ENCODE assay signal across 28 cellular contexts in the genomic region with DNA sequence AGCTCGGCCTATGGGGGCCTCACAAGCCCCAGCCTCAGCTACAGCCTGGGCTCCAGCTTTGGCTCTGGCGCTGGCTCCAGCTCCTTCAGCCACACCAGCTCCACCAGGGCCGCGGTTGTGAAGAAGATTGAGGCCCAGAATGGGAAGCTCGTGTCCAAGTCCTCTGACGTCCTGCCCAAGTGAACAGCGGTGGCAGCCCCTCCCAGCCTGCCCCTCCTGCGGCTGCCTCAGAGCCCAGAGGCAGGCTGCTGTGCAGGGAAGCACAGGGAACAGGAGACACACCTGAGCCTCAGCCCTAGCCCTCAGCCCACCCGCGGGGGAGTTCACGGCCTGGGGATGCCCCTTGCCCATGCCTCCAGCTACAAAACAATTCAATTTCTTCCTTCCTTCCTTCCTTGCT.
"Had no signal": no experiment of that assay in that cellular context is flagged by ENCODE, and none has a peak within 500 bp of the region (broad histone marks: within the 10 kb centered on the region; RNA-seq: fewer than 3 reads in every experiment).

No MANE protein-coding gene starts in this region.

- H3K4me3 ChIP-seq: stomach, suprapubic skin, testis, thoracic aorta, thyroid gland, tibial artery, tibial nerve, transverse colon, upper lobe of left lung, upper lobe of right lung, uterus, vagina had no signal

- H3K27me3 Mint-ChIP-seq: stimulated activated memory B cell treated with anti-CD40 and anti-IgM and Interleukin-4, amounts not matched to agents 10 μg/mL and 1 μg/mL and 100 μg/mL, for 72 hours; stimulated activated naive CD8-positive, alpha-beta T cell treated with anti-CD3 and anti-CD28 coated beads, Interleukin-15, amount 100 ng/mL, for 72 hours; type B pancreatic cell had no signal

- H3K4me1 ChIP-seq: stomach, suprapubic skin, testis, thyroid gland, tibial artery, tibial nerve, transverse colon, upper lobe of left lung, upper lobe of right lung, uterus, vagina had no signal

- H3K27ac ChIP-seq: stomach, suprapubic skin, testis, thoracic aorta, thyroid gland, tibial artery, tibial nerve, transverse colon, upper lobe of left lung, upper lobe of right lung, uterus, vagina had no signal

- H3K4me1 Mint-ChIP-seq: stimulated activated effector memory CD8-positive, alpha-beta T cell treated with anti-CD3 and anti-CD28 coated beads, Interleukin-12 subunit alpha, Interleukin-12 subunit beta, amount 100 ng/mL, for 72 hours; stimulated activated memory B cell treated with anti-CD40 and anti-IgM and Interleukin-4, amounts not matched to agents 10 μg/mL and 1 μg/mL and 100 μg/mL, for 72 hours; stimulated activated naive B cell treated with anti-CD40 and anti-IgM and Interleukin-4, amounts not matched to agents 10 μg/mL and 1 μg/mL and 100 μg/mL, for 72 hours; stimulated activated naive CD8-positive, alpha-beta T cell treated with anti-CD3 and anti-CD28 coated beads, Interleukin-15, amount 100 ng/mL, for 72 hours had no signal

- DNase-seq: stimulated activated CD4-positive, alpha-beta T cell treated with anti-CD3 and anti-CD28 coated beads, Interleukin-2, amount 100 ng/mL, for 48 hours; stimulated activated CD4-positive, alpha-beta T cell treated with anti-CD3 and anti-CD28 coated beads, Interleukin-4, amount 100 ng/mL, for 1 hour; stimulated activated CD4-positive, alpha-beta T cell treated with anti-CD3 and anti-CD28 coated beads, Interleukin-4, amount 100 ng/mL, for 24 hours; stimulated activated CD4-positive, alpha-beta T cell treated with anti-CD3 and anti-CD28 coated beads, Interleukin-4, amount 100 ng/mL, for 4 hours; stimulated activated CD8-positive, alpha-beta memory T cell treated with anti-CD3 and anti-CD28 coated beads, Interleukin-4, amount 100 ng/mL, for 48 hours; stimulated activated naive B cell treated with anti-CD40 and anti-IgM and Interleukin-4, amounts not matched to agents 10 μg/mL and 1 μg/mL and 100 μg/mL, for 72 hours; stimulated activated naive CD4-positive, alpha-beta T cell; stimulated activated naive CD4-positive, alpha-beta T cell treated with Interleukin-2 at 50 U/mL for 16 hours; stimulated activated naive CD8-positive, alpha-beta T cell treated with anti-CD3 and anti-CD28 coated beads, Interleukin-15, amount 100 ng/mL, for 72 hours; stimulated activated naive CD8-positive, alpha-beta T cell treated with anti-CD3 and anti-CD28 coated beads, Interleukin-15, Interleukin-2, amounts not matched to agents 100 U/mL and 50 U/mL, for 24 hours; stomach; substantia nigra; testis; thyroid gland; tibial artery; transverse colon; trophoblast cell; upper lobe of right lung; uterus had no signal

- ATAC-seq: stimulated activated effector memory CD8-positive, alpha-beta T cell treated with anti-CD3 and anti-CD28 coated beads, Interleukin-12 subunit alpha, Interleukin-12 subunit beta, amount 100 ng/mL, for 72 hours; stimulated activated memory B cell treated with anti-CD40 and anti-IgM and Interleukin-4, amounts not matched to agents 10 μg/mL and 1 μg/mL and 100 μg/mL, for 72 hours; stimulated activated naive B cell treated with anti-CD40 and anti-IgM and Interleukin-4, amounts not matched to agents 10 μg/mL and 1 μg/mL and 100 μg/mL, for 72 hours; stimulated activated naive CD8-positive, alpha-beta T cell treated with anti-CD3 and anti-CD28 coated beads, Interleukin-15, amount 100 ng/mL, for 72 hours; stimulated activated naive CD8-positive, alpha-beta T cell treated with anti-CD3 and anti-CD28 coated beads, Interleukin-15, Interleukin-2, amounts not matched to agents 100 U/mL and 50 U/mL, for 24 hours; upper lobe of right lung had no signal

- H3K9me3 ChIP-seq: suprapubic skin, testis, thoracic aorta, thyroid gland, transverse colon, upper lobe of right lung, uterus had no signal

- H3K4me3 Mint-ChIP-seq: stimulated activated effector memory CD8-positive, alpha-beta T cell treated with anti-CD3 and anti-CD28 coated beads, Interleukin-12 subunit alpha, Interleukin-12 subunit beta, amount 100 ng/mL, for 72 hours; stimulated activated memory B cell treated with anti-CD40 and anti-IgM and Interleukin-4, amounts not matched to agents 10 μg/mL and 1 μg/mL and 100 μg/mL, for 72 hours; stimulated activated naive B cell treated with anti-CD40 and anti-IgM and Interleukin-4, amounts not matched to agents 10 μg/mL and 1 μg/mL and 100 μg/mL, for 72 hours; stimulated activated naive CD8-positive, alpha-beta T cell treated with anti-CD3 and anti-CD28 coated beads, Interleukin-15, amount 100 ng/mL, for 72 hours; stimulated activated naive CD8-positive, alpha-beta T cell treated with anti-CD3 and anti-CD28 coated beads, Interleukin-15, Interleukin-2, amounts not matched to agents 100 ng/mL and 50 ng/mL, for 24 hours; type B pancreatic cell had no signal

- H3K36me3 ChIP-seq: stomach, suprapubic skin, thoracic aorta, thyroid gland, tibial artery, tibial nerve, transverse colon, upper lobe of left lung, upper lobe of right lung, uterus, vagina had no signal

- H3K27ac Mint-ChIP-seq: stimulated activated effector memory CD8-positive, alpha-beta T cell treated with anti-CD3 and anti-CD28 coated beads, Interleukin-12 subunit alpha, Interleukin-12 subunit beta, amount 100 ng/mL, for 72 hours; stimulated activated memory B cell treated with anti-CD40 and anti-IgM and Interleukin-4, amounts not matched to agents 10 μg/mL and 1 μg/mL and 100 μg/mL, for 72 hours; stimulated activated naive B cell treated with anti-CD40 and anti-IgM and Interleukin-4, amounts not matched to agents 10 μg/mL and 1 μg/mL and 100 μg/mL, for 72 hours; stimulated activated naive CD8-positive, alpha-beta T cell treated with anti-CD3 and anti-CD28 coated beads, Interleukin-15, amount 100 ng/mL, for 72 hours; stimulated activated naive CD8-positive, alpha-beta T cell treated with anti-CD3 and anti-CD28 coated beads, Interleukin-15, Interleukin-2, amounts not matched to agents 100 ng/mL and 50 ng/mL, for 24 hours; type B pancreatic cell had no signal

- H3K27me3 ChIP-seq: stomach, suprapubic skin, testis, thyroid gland, tibial artery, tibial nerve, transverse colon, upper lobe of left lung, upper lobe of right lung, uterus, vagina had no signal

- H3K36me3 Mint-ChIP-seq: stimulated activated effector memory CD8-positive, alpha-beta T cell treated with anti-CD3 and anti-CD28 coated beads, Interleukin-12 subunit alpha, Interleukin-12 subunit beta, amount 100 ng/mL, for 72 hours; stimulated activated memory B cell treated with anti-CD40 and anti-IgM and Interleukin-4, amounts not matched to agents 10 μg/mL and 1 μg/mL and 100 μg/mL, for 72 hours; type B pancreatic cell had no signal
